21 cellular contexts compared by ENCODE assay signal in genomic region chr22:17587631-17588030, GRCh38.
DNase-seq lines count a peak whose midpoint lies in the region; ATAC-seq lines count a peak whose summit lies in the region.
"Had no signal": no experiment of that assay in that cellular context is flagged by ENCODE, and none has a peak within 500 bp of the region (broad histone marks: within the 10 kb centered on the region; RNA-seq: fewer than 3 reads in every experiment).

No MANE protein-coding gene starts in this region.

- no peaks in the 10 kb centered on the region for H3K9me3 Mint-ChIP-seq in stimulated activated naive B cell treated with anti-CD40 and anti-IgM and Interleukin-4, amounts not matched to agents 10 μg/mL and 1 μg/mL and 100 μg/mL, for 72 hours
- H3K9me3 Mint-ChIP-seq: activated naive CD4-positive, alpha-beta T cell treated with anti-CD3 and anti-CD28 coated beads, Interleukin-2, amount 50 U/mL, for 72 hours; stimulated activated naive CD8-positive, alpha-beta T cell treated with anti-CD3 and anti-CD28 coated beads, Interleukin-15, Interleukin-2, amounts not matched to agents 100 ng/mL and 50 ng/mL, for 24 hours had no signal

- no peak for ATAC-seq in stimulated activated naive B cell treated with anti-CD40 and anti-IgM and Interleukin-4, amounts not matched to agents 10 μg/mL and 1 μg/mL and 100 μg/mL, for 72 hours (replicated peaks)
- ATAC-seq in HG03139 (IDR thresholded peaks at IDR 0.05; ENCODE audit: unreplicated experiment) (no peak), GM18517 (IDR thresholded peaks at IDR 0.05; ENCODE audit: unreplicated experiment) (no peak)
- ATAC-seq: foreskin keratinocyte had no signal

- H3K36me3 Mint-ChIP-seq in stimulated activated naive B cell treated with anti-CD40 and anti-IgM and Interleukin-4, amounts not matched to agents 10 μg/mL and 1 μg/mL and 100 μg/mL, for 72 hours, result peaks cover 34 to 35% of the 10 kb centered on the region in 2 donors
- H3K36me3 Mint-ChIP-seq: activated naive CD4-positive, alpha-beta T cell treated with anti-CD3 and anti-CD28 coated beads, Interleukin-2, amount 50 U/mL, for 72 hours had no signal

- H3K27ac Mint-ChIP-seq in stimulated activated naive B cell treated with anti-CD40 and anti-IgM and Interleukin-4, amounts not matched to agents 10 μg/mL and 1 μg/mL and 100 μg/mL, for 72 hours, result peak overlapping the region; percentile 10
- H3K27ac Mint-ChIP-seq: stimulated activated naive CD8-positive, alpha-beta T cell treated with anti-CD3 and anti-CD28 coated beads, Interleukin-15, Interleukin-2, amounts not matched to agents 100 ng/mL and 50 ng/mL, for 24 hours had no signal

- H3K4me1 Mint-ChIP-seq in stimulated activated naive B cell treated with anti-CD40 and anti-IgM and Interleukin-4, amounts not matched to agents 10 μg/mL and 1 μg/mL and 100 μg/mL, for 72 hours, result no peaks in the 10 kb centered on the region

- no peaks in the 10 kb centered on the region for H3K27me3 Mint-ChIP-seq in stimulated activated naive B cell treated with anti-CD40 and anti-IgM and Interleukin-4, amounts not matched to agents 10 μg/mL and 1 μg/mL and 100 μg/mL, for 72 hours
- H3K27me3 Mint-ChIP-seq: stimulated activated naive CD8-positive, alpha-beta T cell treated with anti-CD3 and anti-CD28 coated beads, Interleukin-15, Interleukin-2, amounts not matched to agents 100 ng/mL and 50 ng/mL, for 24 hours had no signal

- H3K4me3 Mint-ChIP-seq in stimulated activated naive B cell treated with anti-CD40 and anti-IgM and Interleukin-4, amounts not matched to agents 10 μg/mL and 1 μg/mL and 100 μg/mL, for 72 hours, result no peak overlapping the region
- H3K4me3 Mint-ChIP-seq: stimulated activated naive CD8-positive, alpha-beta T cell treated with anti-CD3 and anti-CD28 coated beads, Interleukin-15, Interleukin-2, amounts not matched to agents 100 ng/mL and 50 ng/mL, for 24 hours had no signal

- DNase-seq in SHP77 (lab: John Stamatoyannopoulos, UW) (peak; percentile 59 to 65), SHP77 treated with DMSO at 0.1 percent for 48 hours (lab: John Stamatoyannopoulos, UW) (no peak), NCI-H2171 (lab: John Stamatoyannopoulos, UW) (peak; percentile 35), cerebellar cortex (ENCODE audit: low spot score) (peak; percentile 31)
- no peak for DNase-seq in stimulated activated naive B cell treated with anti-CD40 and anti-IgM and Interleukin-4, amounts not matched to agents 10 μg/mL and 1 μg/mL and 100 μg/mL, for 72 hours
- DNase-seq: activated CD4-positive, alpha-beta T cell treated with anti-CD3 and anti-CD28 coated beads for 4 hours; activated T-cell treated with anti-CD3 and anti-CD28 coated beads for 4 hours; BE2C; central memory CD4-positive, alpha-beta T cell; dermis blood vessel endothelial cell; DMS79 treated with DMSO at 0.1 percent for 48 hours; foreskin keratinocyte; heart right ventricle; kidney glomerular epithelial cell; NCI-H2081; NCI-H526; nucleus accumbens had no signal

Comparison
In these comparisons a context has a peak if more than half of its experiments do, and no peak if none do; other contexts are left out.
1. DNase-seq: peak in SHP77 (2 of 2), NCI-H2171 (single experiment) and cerebellar cortex (single experiment); none in SHP77 treated with DMSO at 0.1 percent for 48 hours (single experiment) and stimulated activated naive B cell treated with anti-CD40 and anti-IgM and Interleukin-4, amounts not matched to agents 10 μg/mL and 1 μg/mL and 100 μg/mL, for 72 hours (single experiment).